In the genomic region with DNA sequence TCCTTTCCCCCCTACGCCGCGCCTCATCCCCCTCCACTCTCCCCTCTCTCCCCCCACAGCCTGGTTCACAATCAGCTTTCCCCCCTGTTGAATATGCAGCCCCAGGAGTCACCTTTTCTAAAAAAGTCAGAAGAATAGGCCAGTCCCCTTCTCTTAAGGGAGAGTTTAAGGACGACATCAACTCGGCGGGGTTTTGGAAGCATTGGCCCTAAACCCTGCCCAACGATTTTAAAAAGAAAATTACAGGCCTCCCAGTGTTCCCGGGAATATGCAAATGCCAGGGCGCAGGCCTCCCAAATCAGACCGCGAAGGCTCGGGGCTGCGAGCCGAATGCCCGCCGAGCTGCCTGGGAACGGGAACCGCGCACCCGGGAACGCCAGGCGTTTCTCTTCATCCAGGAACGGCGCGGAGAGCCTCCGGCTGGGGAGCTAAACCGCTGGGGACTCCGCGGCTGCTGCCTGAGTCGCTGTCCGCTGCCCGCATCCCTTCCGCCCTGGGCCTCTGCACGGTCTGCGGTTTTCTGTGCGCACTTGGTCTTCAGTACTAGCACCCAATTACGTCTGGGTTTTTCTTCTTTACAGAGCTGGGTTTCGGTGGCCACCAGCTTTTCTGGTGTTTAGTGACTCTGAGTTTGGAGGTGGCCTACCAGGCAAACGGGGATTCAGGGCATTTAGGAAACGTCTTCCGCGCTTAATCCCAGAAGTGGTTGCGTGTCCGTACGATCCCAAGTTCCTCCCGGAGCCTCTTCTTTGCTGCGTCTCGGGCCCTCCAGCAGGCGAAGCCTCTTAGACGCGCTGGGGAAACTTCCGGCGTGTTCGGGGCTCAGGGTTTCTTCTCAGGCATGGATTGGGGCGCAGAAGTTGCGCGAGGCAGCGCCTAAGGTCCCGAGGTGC, we compare ENCODE assay signal across 1 cellular context.
TF ChIP-seq lines count a peak whose summit lies in the region.

No MANE protein-coding gene starts in this region.

TF ChIP-seq in IMR-90, 13 proteins besides CTCF, POLR2A, EP300 and RAD21:
- TF ChIP-seq RFX5 (IDR thresholded peaks at IDR 0.05; ENCODE audit: low read depth, low read length) (no peak), MXI1 (IDR thresholded peaks at IDR 0.05; ENCODE audit: borderline replicate concordance, low read depth, low read length) (no peak), RCOR1 (IDR thresholded peaks at IDR 0.05; ENCODE audit: insufficient replicate concordance, low read length) (no peak), BHLHE40 (IDR thresholded peaks at IDR 0.05; ENCODE audit: low read depth, low read length) (no peak), FOS (IDR thresholded peaks at IDR 0.05; ENCODE audit: low read depth, low read length) (no peak), NFE2L2 (IDR thresholded peaks at IDR 0.05; ENCODE audit: low read depth, low read length) (no peak)
- TF ChIP-seq, protein P1, sequence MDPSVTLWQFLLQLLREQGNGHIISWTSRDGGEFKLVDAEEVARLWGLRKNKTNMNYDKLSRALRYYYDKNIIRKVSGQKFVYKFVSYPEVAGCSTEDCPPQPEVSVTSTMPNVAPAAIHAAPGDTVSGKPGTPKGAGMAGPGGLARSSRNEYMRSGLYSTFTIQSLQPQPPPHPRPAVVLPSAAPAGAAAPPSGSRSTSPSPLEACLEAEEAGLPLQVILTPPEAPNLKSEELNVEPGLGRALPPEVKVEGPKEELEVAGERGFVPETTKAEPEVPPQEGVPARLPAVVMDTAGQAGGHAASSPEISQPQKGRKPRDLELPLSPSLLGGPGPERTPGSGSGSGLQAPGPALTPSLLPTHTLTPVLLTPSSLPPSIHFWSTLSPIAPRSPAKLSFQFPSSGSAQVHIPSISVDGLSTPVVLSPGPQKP (IDR thresholded peaks at IDR 0.05; ENCODE audit: borderline replicate concordance, low read depth, low read length), result no peak
